In the genomic region with DNA sequence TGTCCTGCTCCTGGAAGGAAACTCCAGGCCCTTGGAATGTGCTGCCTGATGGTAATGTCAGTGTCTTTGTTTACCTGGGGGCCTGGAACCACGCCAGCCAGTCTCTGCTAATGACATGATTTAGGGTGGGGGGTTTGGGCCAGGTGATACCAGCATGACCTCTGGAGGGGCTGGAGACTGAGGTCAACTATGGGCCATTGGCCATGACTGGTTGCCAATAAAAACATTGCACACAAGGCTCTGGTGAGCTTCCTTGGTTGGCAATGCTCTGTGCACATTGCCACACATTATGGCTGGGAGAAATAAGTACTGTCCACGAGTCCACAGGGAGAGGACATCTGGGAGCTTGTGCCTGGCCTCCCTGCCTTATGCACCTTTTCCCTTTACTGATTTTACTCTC, we compare ENCODE assay signal across 1 cellular context.
TF ChIP-seq lines count a peak whose summit lies in the region.

No MANE protein-coding gene starts in this region.

TF ChIP-seq in HepG2, 621 proteins besides CTCF, POLR2A, EP300 and RAD21 (continued from another document):
- TF ChIP-seq, protein P1, sequence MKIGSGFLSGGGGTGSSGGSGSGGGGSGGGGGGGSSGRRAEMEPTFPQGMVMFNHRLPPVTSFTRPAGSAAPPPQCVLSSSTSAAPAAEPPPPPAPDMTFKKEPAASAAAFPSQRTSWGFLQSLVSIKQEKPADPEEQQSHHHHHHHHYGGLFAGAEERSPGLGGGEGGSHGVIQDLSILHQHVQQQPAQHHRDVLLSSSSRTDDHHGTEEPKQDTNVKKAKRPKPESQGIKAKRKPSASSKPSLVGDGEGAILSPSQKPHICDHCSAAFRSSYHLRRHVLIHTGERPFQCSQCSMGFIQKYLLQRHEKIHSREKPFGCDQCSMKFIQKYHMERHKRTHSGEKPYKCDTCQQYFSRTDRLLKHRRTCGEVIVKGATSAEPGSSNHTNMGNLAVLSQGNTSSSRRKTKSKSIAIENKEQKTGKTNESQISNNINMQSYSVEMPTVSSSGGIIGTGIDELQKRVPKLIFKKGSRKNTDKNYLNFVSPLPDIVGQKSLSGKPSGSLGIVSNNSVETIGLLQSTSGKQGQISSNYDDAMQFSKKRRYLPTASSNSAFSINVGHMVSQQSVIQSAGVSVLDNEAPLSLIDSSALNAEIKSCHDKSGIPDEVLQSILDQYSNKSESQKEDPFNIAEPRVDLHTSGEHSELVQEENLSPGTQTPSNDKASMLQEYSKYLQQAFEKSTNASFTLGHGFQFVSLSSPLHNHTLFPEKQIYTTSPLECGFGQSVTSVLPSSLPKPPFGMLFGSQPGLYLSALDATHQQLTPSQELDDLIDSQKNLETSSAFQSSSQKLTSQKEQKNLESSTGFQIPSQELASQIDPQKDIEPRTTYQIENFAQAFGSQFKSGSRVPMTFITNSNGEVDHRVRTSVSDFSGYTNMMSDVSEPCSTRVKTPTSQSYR (CRISPR knock-in tag; IDR thresholded peaks at IDR 0.05; ENCODE audit: borderline replicate concordance), result no peak
- TF ChIP-seq RARA (CRISPR knock-in tag; IDR thresholded peaks at IDR 0.05), result 0 out of 2 replicates have a peak, but pooled peaks have one; percentile 16
